In genomic region chr17:66301418-66301863, GRCh38 we compare ENCODE assay signal across 9 cellular contexts. TPM values are rescaled to one million over a fixed set of nuclear protein-coding genes. Genes with fewer than 3 reads are reported as not detected.
DNase-seq lines count a peak whose midpoint lies in the region; ATAC-seq and TF ChIP-seq lines count a peak whose summit lies in the region.
"Had no signal": no experiment of that assay in that cellular context is flagged by ENCODE, and none has a peak within 500 bp of the region (broad histone marks: within the 10 kb centered on the region; RNA-seq: fewer than 3 reads in every experiment).

No MANE protein-coding gene starts in this region.

- intact Hi-C loops in activated CD4-positive, alpha-beta T cell treated with anti-CD3 and anti-CD28 coated beads, Interleukin-2, amount 10 ng/mL, durations not matched to agents 24 days and 14 days (cut with micrococcal nuclease), result loop anchor here (5.0 kb wide), 2 partner anchors 44 to 366 kb away; no protein-coding TSS in a partner anchor

- peaks cover 37% of the 10 kb centered on the region for H3K4me1 Mint-ChIP-seq in activated CD4-positive, alpha-beta T cell treated with anti-CD3 and anti-CD28 coated beads, Interleukin-2, amount 10 ng/mL, durations not matched to agents 24 days and 14 days
- peaks cover 37% of the 10 kb centered on the region for H3K4me1 Mint-ChIP-seq in activated naive CD8-positive, alpha-beta T cell treated with anti-CD3 and anti-CD28 coated beads, Interleukin-2, amount 10 ng/mL, durations not matched to agents 7 days and 5 days

- peak overlapping the region; percentile 94 for H3K4me3 Mint-ChIP-seq in activated CD4-positive, alpha-beta T cell treated with anti-CD3 and anti-CD28 coated beads, Interleukin-2, amount 10 ng/mL, durations not matched to agents 24 days and 14 days
- H3K4me3 Mint-ChIP-seq in activated naive CD8-positive, alpha-beta T cell treated with anti-CD3 and anti-CD28 coated beads, Interleukin-2, amount 10 ng/mL, durations not matched to agents 7 days and 5 days, result peak overlapping the region; percentile 93

- no peaks in the 10 kb centered on the region for H3K36me3 ChIP-seq in kidney epithelial cell (ENCODE audit: control insufficient read depth, insufficient read depth, low read length)
- H3K36me3 ChIP-seq in thymus (ENCODE audit: control insufficient read depth, insufficient read depth), result no peaks in the 10 kb centered on the region

- no peaks in the 10 kb centered on the region for H3K27me3 Mint-ChIP-seq in activated CD4-positive, alpha-beta T cell treated with anti-CD3 and anti-CD28 coated beads, Interleukin-2, amount 10 ng/mL, durations not matched to agents 24 days and 14 days
- peaks cover 2% of the 10 kb centered on the region for H3K27me3 Mint-ChIP-seq in activated naive CD8-positive, alpha-beta T cell treated with anti-CD3 and anti-CD28 coated beads, Interleukin-2, amount 10 ng/mL, durations not matched to agents 7 days and 5 days

- H3K9me3 Mint-ChIP-seq in activated CD4-positive, alpha-beta T cell treated with anti-CD3 and anti-CD28 coated beads, Interleukin-2, amount 10 ng/mL, durations not matched to agents 24 days and 14 days, result no peaks in the 10 kb centered on the region
- peaks cover 2% of the 10 kb centered on the region for H3K9me3 Mint-ChIP-seq in activated naive CD8-positive, alpha-beta T cell treated with anti-CD3 and anti-CD28 coated beads, Interleukin-2, amount 10 ng/mL, durations not matched to agents 7 days and 5 days

- ATAC-seq in activated naive CD8-positive, alpha-beta T cell treated with anti-CD3 and anti-CD28 coated beads, Interleukin-2, amount 10 ng/mL, durations not matched to agents 7 days and 5 days (ENCODE audit: low read depth), result no peak
- no peak for ATAC-seq in GM18909 (IDR thresholded peaks at IDR 0.05; ENCODE audit: poor library complexity, unreplicated experiment)

- WGBS in thymus, result 44% methylated on average over 12 of the region's 12 CpGs

- no peaks in the 10 kb centered on the region for H3K9me3 ChIP-seq in thymus (ENCODE audit: control insufficient read depth)

- peak overlapping the region; percentile 86 for H3K4me3 ChIP-seq in kidney epithelial cell (ENCODE audit: low read depth, low read length)
- peak overlapping the region; percentile 65 for H3K4me3 ChIP-seq in thymus (ENCODE audit: low read length)

- peak overlapping the region; percentile 90 for H3K27ac Mint-ChIP-seq in activated CD4-positive, alpha-beta T cell treated with anti-CD3 and anti-CD28 coated beads, Interleukin-2, amount 10 ng/mL, durations not matched to agents 24 days and 14 days
- peak overlapping the region; percentile 92 for H3K27ac Mint-ChIP-seq in activated naive CD8-positive, alpha-beta T cell treated with anti-CD3 and anti-CD28 coated beads, Interleukin-2, amount 10 ng/mL, durations not matched to agents 7 days and 5 days

- DNase-seq in activated CD4-positive, alpha-beta T cell treated with anti-CD3 and anti-CD28 coated beads, Interleukin-2, amount 10 ng/mL, durations not matched to agents 24 days and 14 days, result no peak
- DNase-seq in activated CD4-positive, alpha-beta T cell treated with anti-CD3 and anti-CD28 coated beads, Interleukin-2, amount 50 U/mL, for 48 hours, result no peak
- no peak for DNase-seq in activated naive CD8-positive, alpha-beta T cell treated with anti-CD3 and anti-CD28 coated beads, Interleukin-2, amount 10 ng/mL, durations not matched to agents 7 days and 5 days
- DNase-seq in kidney epithelial cell (ENCODE audit: low read depth) (no peak), AG08395 (ENCODE audit: low spot score) (no peak), nucleus accumbens (lab: John Stamatoyannopoulos, UW) (no peak)
- DNase-seq: NCI-H2171 had no signal

- no peak for TF ChIP-seq CTCF in kidney epithelial cell (IDR thresholded peaks at IDR 0.05; ENCODE audit: insufficient read depth, low read length, poor library complexity, severe bottlenecking)

- peaks cover 4% of the 10 kb centered on the region for H3K4me1 ChIP-seq in thymus (ENCODE audit: control insufficient read depth, insufficient read depth, low read length)

- H3K36me3 Mint-ChIP-seq in activated CD4-positive, alpha-beta T cell treated with anti-CD3 and anti-CD28 coated beads, Interleukin-2, amount 10 ng/mL, durations not matched to agents 24 days and 14 days (ENCODE audit: low read depth), result peaks cover 24% of the 10 kb centered on the region
- peaks cover 8% of the 10 kb centered on the region for H3K36me3 Mint-ChIP-seq in activated naive CD8-positive, alpha-beta T cell treated with anti-CD3 and anti-CD28 coated beads, Interleukin-2, amount 10 ng/mL, durations not matched to agents 7 days and 5 days

- POLR2A ChIA-PET in activated naive CD8-positive, alpha-beta T cell treated with anti-CD3 and anti-CD28 coated beads, Interleukin-2, amount 10 ng/mL, durations not matched to agents 7 days and 5 days (lab: Charles Lee), result interaction anchor here (1.5 kb wide), 1 partner anchor 30 kb away, joined by 4 read pairs; no protein-coding TSS in a partner anchor

- H3K27me3 ChIP-seq in kidney epithelial cell (ENCODE audit: control insufficient read depth, insufficient read depth, low read length), result no peaks in the 10 kb centered on the region
- peaks cover 45% of the 10 kb centered on the region for H3K27me3 ChIP-seq in thymus (ENCODE audit: control insufficient read depth, insufficient read depth)

- H3K27ac ChIP-seq in thymus (ENCODE audit: low read depth), result no peak overlapping the region

RNA-seq across cellular contexts. Expression of gene PRKCA, which starts 1.0 kb away (rescaled TPM):
- total RNA-seq in activated CD4-positive, alpha-beta T cell treated with anti-CD3 and anti-CD28 coated beads, Interleukin-2, amount 10 ng/mL, durations not matched to agents 24 days and 14 days, result 164 TPM in 2 replicates
- total RNA-seq in activated naive CD8-positive, alpha-beta T cell treated with anti-CD3 and anti-CD28 coated beads, Interleukin-2, amount 10 ng/mL, durations not matched to agents 7 days and 5 days, result 10 to 100 TPM; 66.1 to 66.5 TPM
- total RNA-seq in kidney epithelial cell, result 5.7 and 6.0 TPM in 2 replicates
- polyA plus RNA-seq in thymus, result 2.7 TPM
